ENCODE assay signal across 32 cellular contexts in genomic region chr2:62512385-62512784, GRCh38.
"Had no signal": no experiment of that assay in that cellular context is flagged by ENCODE, and none has a peak within 500 bp of the region (broad histone marks: within the 10 kb centered on the region; RNA-seq: fewer than 3 reads in every experiment).

No MANE protein-coding gene starts in this region.

- H3K36me3 ChIP-seq: MG63 had no signal

- H3K27me3 ChIP-seq: MG63 had no signal

- H3K4me3 ChIP-seq: MG63 had no signal

- DNase-seq: Karpas-422, MG63, MM.1S, NCI-H1048, NCI-H1092, NCI-H1092 treated with DMSO at 0.1 percent for 48 hours, NCI-H1105, NCI-H1105 treated with DMSO at 0.1 percent for 48 hours, NCI-H1417 treated with DMSO at 0.1 percent for 48 hours, NCI-H1436, NCI-H1436 treated with DMSO at 0.1 percent for 48 hours, NCI-H146, NCI-H1694, NCI-H1694 treated with DMSO at 0.1 percent for 48 hours, NCI-H187, NCI-H187 treated with DMSO at 0.1 percent for 48 hours, NCI-H1930, NCI-H2029, NCI-H2029 treated with DMSO at 0.1 percent for 48 hours, NCI-H2081, NCI-H2081 treated with DMSO at 0.1 percent for 48 hours, NCI-H2107, NCI-H2171, NCI-H2171 treated with DMSO at 0.1 percent for 48 hours, NCI-H2227 treated with DMSO at 0.1 percent for 48 hours, NCI-H226, NCI-H345, NCI-H446, NCI-H446 treated with DMSO at 0.1 percent for 48 hours, NCI-H510A, NCI-H510A treated with DMSO at 0.1 percent for 48 hours, NCI-H524 had no signal
